In the genomic region with DNA sequence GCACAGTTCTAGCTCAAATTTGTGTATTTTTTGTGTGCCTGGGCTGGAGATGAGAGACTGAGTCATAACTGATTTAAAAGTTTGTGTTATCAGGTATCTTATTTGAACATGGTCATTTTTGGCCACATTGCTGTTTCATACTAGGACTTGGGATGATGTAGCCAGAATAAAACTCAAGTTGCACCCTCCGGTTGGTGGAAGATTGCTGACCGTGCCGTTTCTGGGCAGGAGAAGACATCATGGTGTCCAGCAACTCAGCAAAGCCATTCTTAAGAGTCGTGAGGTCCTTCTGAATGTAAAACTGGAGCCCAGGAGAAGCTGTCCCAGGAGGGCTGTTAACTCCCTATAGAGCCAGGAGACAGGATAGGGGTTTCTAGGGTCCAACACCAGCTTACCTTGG, we compare ENCODE assay signal across 20 cellular contexts.
"Had no signal": no experiment of that assay in that cellular context is flagged by ENCODE, and none has a peak within 500 bp of the region (broad histone marks: within the 10 kb centered on the region; RNA-seq: fewer than 3 reads in every experiment).

No MANE protein-coding gene starts in this region.

- H3K36me3 ChIP-seq: colonic mucosa had no signal

- DNase-seq: activated CD4-positive, alpha-beta T cell treated with anti-CD3 and anti-CD28 coated beads, Interleukin-2, amount 10 ng/mL, durations not matched to agents 7 days and 5 days; activated CD8-positive, alpha-beta memory T cell treated with anti-CD3 and anti-CD28 coated beads, Interleukin-2, amount 50 U/mL, for 4 hours; activated CD8-positive, alpha-beta T cell treated with anti-CD3 and anti-CD28 coated beads, Interleukin-2, amount 10 ng/mL, durations not matched to agents 7 days and 5 days; anterior cingulate cortex; central memory CD4-positive, alpha-beta T cell; colonic mucosa; gastrocnemius medialis; heart left ventricle; left ventricle myocardium inferior; mammary epithelial cell; occipital lobe; transverse colon had no signal

- H3K4me3 ChIP-seq: colonic mucosa, gastrocnemius medialis, heart left ventricle, left ventricle myocardium inferior, skin epidermis, suprapubic skin, transverse colon, vagina had no signal

- H3K9me3 ChIP-seq: colonic mucosa, gastrocnemius medialis, heart left ventricle, left ventricle myocardium inferior, suprapubic skin, transverse colon, vagina had no signal

- H3K4me1 ChIP-seq: colonic mucosa had no signal

- H3K27me3 Mint-ChIP-seq: activated CD4-positive, alpha-beta T cell treated with anti-CD3 and anti-CD28 coated beads, Interleukin-2, amount 10 ng/mL, durations not matched to agents 7 days and 5 days; brain; stimulated activated naive CD8-positive, alpha-beta T cell treated with anti-CD3 and anti-CD28 coated beads, Interleukin-15, Interleukin-2, amounts not matched to agents 100 ng/mL and 50 ng/mL, for 24 hours had no signal

- H3K27ac Mint-ChIP-seq: activated CD4-positive, alpha-beta T cell treated with anti-CD3 and anti-CD28 coated beads, Interleukin-2, amount 10 ng/mL, durations not matched to agents 7 days and 5 days; activated CD8-positive, alpha-beta T cell treated with anti-CD3 and anti-CD28 coated beads, Interleukin-2, amount 10 ng/mL, durations not matched to agents 7 days and 5 days; activated T-helper 1 cell treated with anti-CD3 and anti-CD28 coated beads, Interleukin-12 subunit alpha, Interleukin-12 subunit beta, Interleukin-2, Interleukin-4 antibody, amounts not matched to agents 30 ng/mL and 10 ng/mL and 1 ng/mL, durations not matched to agents 14 hours and 24 hours and 36 hours; stimulated activated naive CD8-positive, alpha-beta T cell treated with anti-CD3 and anti-CD28 coated beads, Interleukin-15, Interleukin-2, amounts not matched to agents 100 ng/mL and 50 ng/mL, for 24 hours; T-helper 2 cell treated with Interferon-gamma antibody and Interleukin-4, amounts not matched to agents 5 μg/mL and 100 μg/mL, for 36 hours had no signal

- H3K27ac ChIP-seq: colonic mucosa, gastrocnemius medialis, heart left ventricle, left ventricle myocardium inferior, skin epidermis, suprapubic skin, transverse colon, vagina had no signal

- H3K27me3 ChIP-seq: colonic mucosa, gastrocnemius medialis, heart left ventricle, suprapubic skin, transverse colon, vagina had no signal

- H3K9me3 Mint-ChIP-seq: activated CD4-positive, alpha-beta T cell treated with anti-CD3 and anti-CD28 coated beads, Interleukin-2, amount 10 ng/mL, durations not matched to agents 7 days and 5 days; activated T-helper 1 cell treated with anti-CD3 and anti-CD28 coated beads, Interleukin-12 subunit alpha, Interleukin-12 subunit beta, Interleukin-2, Interleukin-4 antibody, amounts not matched to agents 30 ng/mL and 10 ng/mL and 1 ng/mL, durations not matched to agents 14 hours and 24 hours and 36 hours; brain; stimulated activated naive CD8-positive, alpha-beta T cell treated with anti-CD3 and anti-CD28 coated beads, Interleukin-15, Interleukin-2, amounts not matched to agents 100 ng/mL and 50 ng/mL, for 24 hours; T-helper 2 cell treated with Interferon-gamma antibody and Interleukin-4, amounts not matched to agents 5 μg/mL and 100 μg/mL, for 36 hours had no signal

- ATAC-seq: activated CD8-positive, alpha-beta T cell treated with anti-CD3 and anti-CD28 coated beads, Interleukin-2, amount 10 ng/mL, durations not matched to agents 7 days and 5 days; esophagus mucosa; gastrocnemius medialis; heart left ventricle had no signal

- H3K4me3 Mint-ChIP-seq: activated CD4-positive, alpha-beta T cell treated with anti-CD3 and anti-CD28 coated beads, Interleukin-2, amount 10 ng/mL, durations not matched to agents 7 days and 5 days; activated CD8-positive, alpha-beta T cell treated with anti-CD3 and anti-CD28 coated beads, Interleukin-2, amount 10 ng/mL, durations not matched to agents 7 days and 5 days; activated T-helper 1 cell treated with anti-CD3 and anti-CD28 coated beads, Interleukin-12 subunit alpha, Interleukin-12 subunit beta, Interleukin-2, Interleukin-4 antibody, amounts not matched to agents 30 ng/mL and 10 ng/mL and 1 ng/mL, durations not matched to agents 14 hours and 24 hours and 36 hours; brain; stimulated activated naive CD8-positive, alpha-beta T cell treated with anti-CD3 and anti-CD28 coated beads, Interleukin-15, Interleukin-2, amounts not matched to agents 100 ng/mL and 50 ng/mL, for 24 hours; T-helper 2 cell treated with Interferon-gamma antibody and Interleukin-4, amounts not matched to agents 5 μg/mL and 100 μg/mL, for 36 hours had no signal
